In the genomic region with DNA sequence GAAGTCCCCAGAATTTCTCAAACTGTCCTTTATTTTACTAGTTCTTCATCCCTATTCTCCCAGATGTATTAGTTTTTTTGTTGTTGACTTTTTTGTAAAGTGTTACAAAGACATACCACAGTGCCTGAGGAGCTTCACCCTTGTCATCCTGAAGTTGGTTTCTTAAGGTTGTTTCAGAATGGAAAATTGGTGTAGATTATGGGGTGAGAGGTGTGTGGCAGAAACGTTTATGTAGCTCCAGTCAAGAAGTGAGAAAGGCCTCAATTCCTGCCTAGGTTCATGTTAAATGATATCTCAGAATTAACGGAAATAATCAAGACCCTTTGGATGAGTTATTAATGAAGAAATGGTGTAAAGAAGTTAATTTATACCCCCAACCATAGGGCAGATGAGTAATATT, we compare ENCODE assay signal across 11 cellular contexts. TPM values are rescaled to one million over a fixed set of nuclear protein-coding genes. Genes with fewer than 3 reads are reported as not detected.
DNase-seq lines count a peak whose midpoint lies in the region; ATAC-seq, FAIRE-seq and TF ChIP-seq lines count a peak whose summit lies in the region.
"Had no signal": no experiment of that assay in that cellular context is flagged by ENCODE, and none has a peak within 500 bp of the region (broad histone marks: within the 10 kb centered on the region; RNA-seq: fewer than 3 reads in every experiment).

No MANE protein-coding gene starts in this region.

- no peaks in the 10 kb centered on the region for H3K27me3 Mint-ChIP-seq in activated CD4-positive, alpha-beta T cell treated with anti-CD3 and anti-CD28 coated beads, Interleukin-2, amount 10 ng/mL, durations not matched to agents 24 days and 14 days
- H3K27me3 Mint-ChIP-seq in activated B cell treated with CpG ODN at 0.5 μM for 24 hours: no peaks in the 10 kb centered on the region

- DNase-seq in activated CD4-positive, alpha-beta T cell treated with anti-CD3 and anti-CD28 coated beads, Interleukin-2, amount 10 ng/mL, durations not matched to agents 24 days and 14 days: peak; percentile 61
- DNase-seq in activated CD4-positive, alpha-beta T cell treated with anti-CD3 and anti-CD28 coated beads for 4 hours: no peak
- no peak for DNase-seq in activated B cell treated with CpG ODN at 0.5 μM for 24 hours
- no peak for DNase-seq in keratinocyte (ENCODE audit: low read depth, low spot score)
- DNase-seq: GDM1, NCI-H2029 treated with DMSO at 0.1 percent for 48 hours had no signal

- peak overlapping the region; percentile 23 for H3K9ac ChIP-seq in keratinocyte (ENCODE audit: control insufficient read depth, extremely low read depth, insufficient read depth, low read length)

- ATAC-seq in activated B cell treated with CpG ODN at 0.5 μM for 24 hours (ENCODE audit: low read depth): no peak
- no peak for ATAC-seq in HG02840 (IDR thresholded peaks at IDR 0.05; ENCODE audit: low FRiP score, unreplicated experiment)
- no peak for ATAC-seq in HG02885 (IDR thresholded peaks at IDR 0.05; ENCODE audit: poor library complexity, unreplicated experiment)
- ATAC-seq in GM19035 (IDR thresholded peaks at IDR 0.05; ENCODE audit: unreplicated experiment): no peak

- no peak for FAIRE-seq in keratinocyte (lab: Jason Lieb, UNC)

- no peak overlapping the region for H2AFZ ChIP-seq in keratinocyte (ENCODE audit: control insufficient read depth, low read length)

- peaks cover 83% of the 10 kb centered on the region for H3K4me1 Mint-ChIP-seq in activated CD4-positive, alpha-beta T cell treated with anti-CD3 and anti-CD28 coated beads, Interleukin-2, amount 10 ng/mL, durations not matched to agents 24 days and 14 days
- H3K4me1 Mint-ChIP-seq in activated B cell treated with CpG ODN at 0.5 μM for 24 hours: peaks cover 92% of the 10 kb centered on the region

- H3K4me1 ChIP-seq in keratinocyte (ENCODE audit: control insufficient read depth, extremely low read depth, insufficient read depth, low read length): peaks cover 76% of the 10 kb centered on the region
- peaks cover 49% of the 10 kb centered on the region for H3K4me1 ChIP-seq in thymus (ENCODE audit: control insufficient read depth, insufficient read depth, low read length)

- H3K27ac Mint-ChIP-seq in activated CD4-positive, alpha-beta T cell treated with anti-CD3 and anti-CD28 coated beads, Interleukin-2, amount 10 ng/mL, durations not matched to agents 24 days and 14 days: peak overlapping the region; percentile 94
- H3K27ac Mint-ChIP-seq in activated B cell treated with CpG ODN at 0.5 μM for 24 hours: peak overlapping the region; percentile 89

- H3K36me3 ChIP-seq in keratinocyte (ENCODE audit: control insufficient read depth in 2 of 2, extremely low read depth in 1 of 2, insufficient read depth in 2 of 2, low read length in 2 of 2) (peaks cover 7 to 14% of the 10 kb centered on the region in 2 experiments), thymus (ENCODE audit: control insufficient read depth, insufficient read depth) (peaks cover 16% of the 10 kb centered on the region)

- H3K9me3 Mint-ChIP-seq in activated CD4-positive, alpha-beta T cell treated with anti-CD3 and anti-CD28 coated beads, Interleukin-2, amount 10 ng/mL, durations not matched to agents 24 days and 14 days: peaks cover 3% of the 10 kb centered on the region
- no peaks in the 10 kb centered on the region for H3K9me3 Mint-ChIP-seq in activated B cell treated with CpG ODN at 0.5 μM for 24 hours

- dilution Hi-C loops in keratinocyte (cut with MboI; ENCODE audit: extremely low pct_ligation_motif_present, low sequenced_read_pairs): no loop called here

- TF ChIP-seq CTCF in activated B cell treated with CpG ODN at 0.5 μM for 24 hours (IDR thresholded peaks at IDR 0.05) (no peak), keratinocyte (optimal IDR thresholded peaks at IDR 0.05 in 1 of 3, IDR thresholded peaks at IDR 0.05 in 1 of 3, conservative IDR thresholded peaks at IDR 0.05 in 1 of 3; ENCODE audit: extremely low read depth in 1 of 3, insufficient read depth in 2 of 3, low read length in 3 of 3) (no peak)

- H3K36me3 Mint-ChIP-seq in activated CD4-positive, alpha-beta T cell treated with anti-CD3 and anti-CD28 coated beads, Interleukin-2, amount 10 ng/mL, durations not matched to agents 24 days and 14 days (ENCODE audit: low read depth): peaks cover 76% of the 10 kb centered on the region
- H3K36me3 Mint-ChIP-seq in activated B cell treated with CpG ODN at 0.5 μM for 24 hours (ENCODE audit: low read depth): peaks cover 84% of the 10 kb centered on the region

- H3K27ac ChIP-seq in keratinocyte (ENCODE audit: control insufficient read depth, insufficient read depth, low read length): peak overlapping the region; percentile 98
- peak overlapping the region; percentile 74 for H3K27ac ChIP-seq in thymus (ENCODE audit: low read depth)
- H3K27ac ChIP-seq: SK-N-MC had no signal

- no peaks in the 10 kb centered on the region for H3K9me1 ChIP-seq in keratinocyte (ENCODE audit: control insufficient read depth, extremely low read depth, insufficient read depth, low read length)

- H3K4me2 ChIP-seq in keratinocyte (ENCODE audit: control insufficient read depth, extremely low read depth, insufficient read depth, low read depth, low read length): peak overlapping the region; percentile 95

- peak overlapping the region; percentile 79 for H3K4me3 Mint-ChIP-seq in activated CD4-positive, alpha-beta T cell treated with anti-CD3 and anti-CD28 coated beads, Interleukin-2, amount 10 ng/mL, durations not matched to agents 24 days and 14 days
- peak overlapping the region; percentile 62 for H3K4me3 Mint-ChIP-seq in activated B cell treated with CpG ODN at 0.5 μM for 24 hours

- intact Hi-C loops in activated CD4-positive, alpha-beta T cell treated with anti-CD3 and anti-CD28 coated beads, Interleukin-2, amount 10 ng/mL, durations not matched to agents 24 days and 14 days (cut with micrococcal nuclease): loop anchor here (5.0 kb wide), 2 partner anchors 362 to 472 kb away; no protein-coding TSS in a partner anchor
- intact Hi-C loops in activated B cell treated with CpG ODN at 0.5 μM for 24 hours (cut with micrococcal nuclease): loop anchor here (2.0 kb wide), 1 partner anchor 210 kb away; no protein-coding TSS in a partner anchor

- no peaks in the 10 kb centered on the region for H4K20me1 ChIP-seq in keratinocyte (ENCODE audit: control insufficient read depth, extremely low read depth, insufficient read depth, low read length)

- POLR2A ChIA-PET in activated B cell treated with CpG ODN at 0.5 μM for 24 hours (lab: Charles Lee): interaction anchor here (0.7 to 6.2 kb wide), 5 partner anchors 7 to 71 kb away, joined by 3 to 129 read pairs (median 6); partner anchors contain the start of gene EDEM1

- H3K27me3 ChIP-seq in keratinocyte (ENCODE audit: control insufficient read depth, extremely low read depth, insufficient read depth, low read length) (no peaks in the 10 kb centered on the region), thymus (ENCODE audit: control insufficient read depth, insufficient read depth) (no peaks in the 10 kb centered on the region)

- WGBS in thymus: 62% methylated on average over 2 of the region's 2 CpGs

- H3K4me3 ChIP-seq in keratinocyte (ENCODE audit: control insufficient read depth in 2 of 3, extremely low read depth in 1 of 3, insufficient read depth in 2 of 3, low read depth in 1 of 3, low read length in 3 of 3) (no peak overlapping the region), thymus (ENCODE audit: low read length) (no peak overlapping the region)
- H3K4me3 ChIP-seq: SK-N-MC had no signal

- CTCF ChIA-PET in activated B cell treated with CpG ODN at 0.5 μM for 24 hours (lab: Charles Lee): no interaction called here

- no peaks in the 10 kb centered on the region for H3K9me3 ChIP-seq in keratinocyte (ENCODE audit: control insufficient read depth, low read depth, low read length)
- no peaks in the 10 kb centered on the region for H3K9me3 ChIP-seq in thymus (ENCODE audit: control insufficient read depth)

- peaks cover 55% of the 10 kb centered on the region for H3K79me2 ChIP-seq in keratinocyte (ENCODE audit: control insufficient read depth, insufficient read depth, low read length)

RNA-seq across cellular contexts. Expression of gene EDEM1, which starts 6.8 kb away (rescaled TPM):
- total RNA-seq in activated CD4-positive, alpha-beta T cell treated with anti-CD3 and anti-CD28 coated beads, Interleukin-2, amount 10 ng/mL, durations not matched to agents 24 days and 14 days: 167 and 168 TPM in 2 replicates
- total RNA-seq in activated B cell treated with CpG ODN at 0.5 μM for 24 hours: 171 and 185 TPM in 2 replicates
- polyA plus RNA-seq in keratinocyte: 52.4 to 66.8 TPM (median 65.2 TPM) in 3 replicates
- polyA plus RNA-seq in keratinocyte (2011; ENCODE audit: low read depth): 15.3 TPM
- 32.2 and 50.7 TPM in 2 replicates for polyA plus RNA-seq in keratinocyte (2011; cell fraction: cytosol; rRNA removed)
- 92.6 and 101 TPM in 2 replicates for polyA plus RNA-seq in keratinocyte (2011; cell fraction: nucleus; rRNA removed)
- 36.0 and 41.7 TPM in 2 replicates for polyA plus RNA-seq in keratinocyte (2012; ENCODE audit: low replicate concordance)
- 53.2 to 88.3 TPM (median 76.5 TPM) in 3 replicates for polyA minus RNA-seq in keratinocyte
- polyA minus RNA-seq in keratinocyte (2011; cell fraction: cytosol; rRNA and poly(A)+ RNA removed): 126 TPM
- 97.1 and 198 TPM in 2 replicates for polyA minus RNA-seq in keratinocyte (2011; cell fraction: nucleus; rRNA and poly(A)+ RNA removed)
- polyA plus RNA-seq in thymus: 31.7 TPM
